ENCODE assay signal across 28 cellular contexts in the genomic region with DNA sequence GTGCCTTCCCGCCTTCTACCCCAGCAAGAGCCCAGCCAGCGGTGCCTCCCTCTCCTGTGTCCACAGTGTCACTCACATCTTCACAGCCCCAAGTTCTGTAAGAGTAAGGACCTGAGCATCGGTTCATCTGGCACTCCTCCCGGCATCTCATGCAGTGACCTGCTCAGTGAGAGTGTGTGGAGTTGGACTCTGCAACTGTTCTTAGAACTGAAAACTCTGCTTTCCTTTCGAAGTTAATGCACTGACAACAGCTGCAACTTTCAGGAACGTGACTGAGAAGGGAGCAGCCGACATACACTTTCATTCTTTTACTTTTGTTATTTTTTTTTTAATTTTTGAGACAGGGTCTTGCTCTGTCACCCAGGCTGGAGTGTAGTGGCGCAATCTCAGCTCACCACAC.
"Had no signal": no experiment of that assay in that cellular context is flagged by ENCODE, and none has a peak within 500 bp of the region (broad histone marks: within the 10 kb centered on the region; RNA-seq: fewer than 3 reads in every experiment).

No MANE protein-coding gene starts in this region.

- H3K27ac Mint-ChIP-seq: natural killer cell treated with Interleukin-12 subunit alpha and Interleukin-12 subunit beta and Interleukin-15 and Interleukin-18, amount 100 ng/mL, for 72 hours; nephron progenitor cell; progenitor cell of endocrine pancreas; stimulated activated effector memory CD8-positive, alpha-beta T cell treated with anti-CD3 and anti-CD28 coated beads, Interleukin-12 subunit alpha, Interleukin-12 subunit beta, amount 100 ng/mL, for 72 hours; stimulated activated naive B cell treated with anti-CD40 and anti-IgM and Interleukin-4, amounts not matched to agents 10 μg/mL and 1 μg/mL and 100 μg/mL, for 72 hours; stimulated activated naive CD8-positive, alpha-beta T cell treated with anti-CD3 and anti-CD28 coated beads, Interleukin-15, Interleukin-2, amounts not matched to agents 100 ng/mL and 50 ng/mL, for 24 hours had no signal

- ATAC-seq: natural killer cell treated with Interleukin-12 subunit alpha and Interleukin-12 subunit beta and Interleukin-15 and Interleukin-18, amount 100 ng/mL, for 72 hours; psoas muscle; right cardiac atrium; right lobe of liver; stimulated activated effector memory CD8-positive, alpha-beta T cell treated with anti-CD3 and anti-CD28 coated beads, Interleukin-12 subunit alpha, Interleukin-12 subunit beta, amount 100 ng/mL, for 72 hours; stimulated activated naive B cell treated with anti-CD40 and anti-IgM and Interleukin-4, amounts not matched to agents 10 μg/mL and 1 μg/mL and 100 μg/mL, for 72 hours had no signal

- H3K4me1 ChIP-seq: parathyroid adenoma, psoas muscle, right lobe of liver, sigmoid colon, stomach, thyroid gland, tibial nerve, upper lobe of left lung, vagina had no signal

- H3K27me3 ChIP-seq: ovary, right lobe of liver, sigmoid colon, stomach, thyroid gland, tibial nerve, upper lobe of left lung, vagina had no signal

- H3K9me3 Mint-ChIP-seq: natural killer cell treated with Interleukin-12 subunit alpha and Interleukin-12 subunit beta and Interleukin-15 and Interleukin-18, amount 100 ng/mL, for 72 hours; stimulated activated naive CD8-positive, alpha-beta T cell treated with anti-CD3 and anti-CD28 coated beads, Interleukin-15, Interleukin-2, amounts not matched to agents 100 ng/mL and 50 ng/mL, for 24 hours had no signal

- H3K9ac ChIP-seq: parathyroid adenoma had no signal

- H3K27ac ChIP-seq: ovary, parathyroid adenoma, psoas muscle, right lobe of liver, sigmoid colon, stomach, thoracic aorta, thyroid gland, tibial nerve, upper lobe of left lung, vagina had no signal

- DNase-seq: nephron progenitor cell; occipital lobe; ovary; posterior cingulate gyrus; psoas muscle; right cardiac atrium; right lobe of liver; sigmoid colon; small intestine; stimulated activated CD4-positive, alpha-beta T cell treated with anti-CD3 and anti-CD28 coated beads, Interleukin-15, amount 100 ng/mL, for 24 hours; stimulated activated CD4-positive, alpha-beta T cell treated with anti-CD3 and anti-CD28 coated beads, Interleukin-2, amount 100 ng/mL, for 24 hours; stimulated activated CD4-positive, alpha-beta T cell treated with anti-CD3 and anti-CD28 coated beads, Interleukin-2, amount 100 ng/mL, for 48 hours; stimulated activated CD4-positive, alpha-beta T cell treated with anti-CD3 and anti-CD28 coated beads, Interleukin-4, amount 100 ng/mL, for 24 hours; stimulated activated naive B cell treated with anti-CD40 and anti-IgM and Interleukin-4, amounts not matched to agents 10 μg/mL and 1 μg/mL and 100 μg/mL, for 72 hours; stimulated activated naive CD4-positive, alpha-beta T cell treated with Interleukin-2 at 50 U/mL for 16 hours; stomach; thyroid gland; trophoblast cell; upper lobe of left lung had no signal

- H3K4me3 ChIP-seq: ovary, psoas muscle, right lobe of liver, sigmoid colon, stomach, thoracic aorta, thyroid gland, tibial nerve, upper lobe of left lung, vagina had no signal

- H3K4me3 Mint-ChIP-seq: natural killer cell treated with Interleukin-12 subunit alpha and Interleukin-12 subunit beta and Interleukin-15 and Interleukin-18, amount 100 ng/mL, for 72 hours; nephron progenitor cell; neural crest cell; stimulated activated effector memory CD8-positive, alpha-beta T cell treated with anti-CD3 and anti-CD28 coated beads, Interleukin-12 subunit alpha, Interleukin-12 subunit beta, amount 100 ng/mL, for 72 hours; stimulated activated naive B cell treated with anti-CD40 and anti-IgM and Interleukin-4, amounts not matched to agents 10 μg/mL and 1 μg/mL and 100 μg/mL, for 72 hours; stimulated activated naive CD8-positive, alpha-beta T cell treated with anti-CD3 and anti-CD28 coated beads, Interleukin-15, Interleukin-2, amounts not matched to agents 100 ng/mL and 50 ng/mL, for 24 hours had no signal

- H3K27me3 Mint-ChIP-seq: natural killer cell treated with Interleukin-12 subunit alpha and Interleukin-12 subunit beta and Interleukin-15 and Interleukin-18, amount 100 ng/mL, for 72 hours; progenitor cell of endocrine pancreas; stimulated activated naive B cell treated with anti-CD40 and anti-IgM and Interleukin-4, amounts not matched to agents 10 μg/mL and 1 μg/mL and 100 μg/mL, for 72 hours; stimulated activated naive CD8-positive, alpha-beta T cell treated with anti-CD3 and anti-CD28 coated beads, Interleukin-15, Interleukin-2, amounts not matched to agents 100 ng/mL and 50 ng/mL, for 24 hours had no signal

- H2AFZ ChIP-seq: parathyroid adenoma had no signal

- H3K4me1 Mint-ChIP-seq: nephron progenitor cell; neural crest cell; stimulated activated naive B cell treated with anti-CD40 and anti-IgM and Interleukin-4, amounts not matched to agents 10 μg/mL and 1 μg/mL and 100 μg/mL, for 72 hours had no signal

- H3K36me3 ChIP-seq: ovary, right lobe of liver had no signal

- H3K9me3 ChIP-seq: ovary, thoracic aorta, thyroid gland, vagina had no signal

- H3K79me2 ChIP-seq: parathyroid adenoma had no signal
